ENCODE assay signal across 14 cellular contexts in the genomic region with DNA sequence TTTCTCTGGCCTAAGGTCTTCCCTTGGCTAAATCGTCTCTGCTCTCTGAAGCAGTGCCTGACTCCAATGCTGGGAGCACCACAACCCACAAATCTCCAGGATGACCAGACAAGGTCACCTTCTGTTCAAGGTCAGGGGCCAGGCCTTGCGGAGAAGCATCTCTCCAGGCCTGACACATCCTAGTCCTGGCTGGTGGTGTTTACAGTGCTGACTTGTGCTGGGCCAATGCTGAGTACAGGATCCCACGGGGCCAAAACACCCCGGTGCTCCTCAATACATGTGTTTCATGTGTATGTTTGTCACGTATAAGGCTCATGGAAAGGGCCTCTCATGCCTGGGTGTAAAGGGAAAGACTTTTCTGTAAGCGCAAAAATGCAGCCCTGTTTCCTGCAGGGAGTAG. TPM values are rescaled to one million over a fixed set of nuclear protein-coding genes. Genes with fewer than 3 reads are reported as not detected.
DNase-seq lines count a peak whose midpoint lies in the region; ATAC-seq, FAIRE-seq and TF ChIP-seq lines count a peak whose summit lies in the region.
"Had no signal": no experiment of that assay in that cellular context is flagged by ENCODE, and none has a peak within 500 bp of the region (broad histone marks: within the 10 kb centered on the region; RNA-seq: fewer than 3 reads in every experiment).

No MANE protein-coding gene starts in this region.

- H3F3A ChIP-seq in GM23338 (replicated peaks; ENCODE audit: low read depth): no peaks in the 10 kb centered on the region

- TF ChIP-seq RAD21 in H1 (IDR thresholded peaks at IDR 0.05 in 1 of 2, conservative IDR thresholded peaks at IDR 0.05 in 1 of 2; ENCODE audit: low read depth in 2 of 2, low read length in 2 of 2) (no peak), HepG2 (CRISPR knock-in tag; IDR thresholded peaks at IDR 0.05) (no peak)

- no peaks in the 10 kb centered on the region for H3K23me2 ChIP-seq in H1 (ENCODE audit: low read depth, low read length)

- H3K79me2 ChIP-seq in GM23338 (replicated peaks; ENCODE audit: insufficient read depth): no peaks in the 10 kb centered on the region
- no peaks in the 10 kb centered on the region for H3K79me2 ChIP-seq in H1 (ENCODE audit: control insufficient read depth in 1 of 2, insufficient read depth in 2 of 2, low read length in 2 of 2)
- H3K79me2 ChIP-seq in HepG2 (ENCODE audit: insufficient read depth, low read length): no peaks in the 10 kb centered on the region
- H3K79me2 ChIP-seq in mammary epithelial cell (ENCODE audit: insufficient read depth, low read length): no peaks in the 10 kb centered on the region

- no peak overlapping the region for H2AK5ac ChIP-seq in H1 (ENCODE audit: low read depth, low read length)

- CTCF ChIA-PET in H1 (lab: Charles Lee; ENCODE audit: partially characterized antibody) (interaction anchor here (1.2 to 1.5 kb wide), 2 partner anchors 12 to 20 kb away, joined by 3 to 4 read pairs; no protein-coding TSS in a partner anchor), HepG2 (lab: Yijun Ruan, JAX; ENCODE audit: low intra/inter-chr PET ratio, low total read pairs) (no interaction called here), mammary epithelial cell (lab: Charles Lee; ENCODE audit: low non-redundant PET) (no interaction called here)

- no peak overlapping the region for H3K14ac ChIP-seq in H1 (ENCODE audit: insufficient read length)

- no peak for TF ChIP-seq CTCF in GM23338 (conservative IDR thresholded peaks at IDR 0.05; ENCODE audit: low read depth in 2 of 2)
- TF ChIP-seq CTCF in H1 (IDR thresholded peaks at IDR 0.05; ENCODE audit: control extremely low read depth in 1 of 3, insufficient read depth in 1 of 3, low read depth in 1 of 3, low read length in 3 of 3): no peak
- TF ChIP-seq CTCF in HepG2 (CRISPR knock-in tag; IDR thresholded peaks at IDR 0.05): no peak
- no peak for TF ChIP-seq CTCF in neutrophil (IDR thresholded peaks at IDR 0.05)
- TF ChIP-seq CTCF in mammary epithelial cell (conservative IDR thresholded peaks at IDR 0.05 in 1 of 2, IDR thresholded peaks at IDR 0.05 in 1 of 2; ENCODE audit: extremely low read depth in 1 of 2, insufficient read depth in 1 of 2, low read depth in 1 of 2, low read length in 2 of 2): no peak

- intact Hi-C loops in HepG2 (cut with micrococcal nuclease; ENCODE audit: unreplicated experiment) (no loop called here), mammary epithelial cell (cut with micrococcal nuclease) (no loop called here)

- H2BK15ac ChIP-seq in H1 (ENCODE audit: low read length): no peak overlapping the region

- H3K9ac ChIP-seq in H1 (replicated peaks in 1 of 4; ENCODE audit: extremely low read depth in 1 of 4, low read depth in 3 of 4, low read length in 3 of 4): no peak overlapping the region; a peak in 1 of 7 replicates
- H3K9ac ChIP-seq in HepG2 (ENCODE audit: insufficient read depth, low read depth, low read length): no peak overlapping the region
- H3K9ac ChIP-seq in mammary epithelial cell (ENCODE audit: insufficient read depth, low read length): no peak overlapping the region

- H3K27me3 ChIP-seq in GM23338 (ENCODE audit: insufficient read depth): no peaks in the 10 kb centered on the region
- no peaks in the 10 kb centered on the region for H3K27me3 ChIP-seq in H1 (replicated peaks in 1 of 4; ENCODE audit: control insufficient read depth in 3 of 4, extremely low read depth in 1 of 4, insufficient read depth in 3 of 4, low read length in 3 of 4)
- peaks cover 2 to 3% of the 10 kb centered on the region in 2 experiments; a peak in 2 of 5 replicates for H3K27me3 ChIP-seq in HepG2 (ENCODE audit: control insufficient read depth in 1 of 2, insufficient read depth in 2 of 2, low read length in 2 of 2)
- no peaks in the 10 kb centered on the region for H3K27me3 ChIP-seq in neutrophil
- H3K27me3 ChIP-seq in mammary epithelial cell (ENCODE audit: insufficient read depth, low read length): no peaks in the 10 kb centered on the region

- H3K4me3 Mint-ChIP-seq in GM23338: no peak overlapping the region
- H3K4me3 Mint-ChIP-seq: B cell; CD4-positive, alpha-beta T cell had no signal

- in situ Hi-C loops in HepG2 (cut with HindIII; ENCODE audit: extremely low pct_ligation_motif_present, low pct_unique_long_range_greater_than_20kb) (no loop called here), mammary epithelial cell (cut with MboI; ENCODE audit: low sequenced_read_pairs in 2 of 2) (no loop called here)

- no peak overlapping the region for H2BK12ac ChIP-seq in H1 (ENCODE audit: low read depth, low read length)

- H3K79me1 ChIP-seq in H1 (ENCODE audit: low read depth, low read length): no peaks in the 10 kb centered on the region

- DNase-seq in GM23338 (ENCODE audit: low spot score) (no peak), H1 (ENCODE audit: low read depth in 1 of 2, low spot score in 2 of 2) (no peak), HepG2 (ENCODE audit: low spot score) (no peak), mammary epithelial cell (no peak), NCI-H187 treated with DMSO at 0.1 percent for 48 hours (lab: John Stamatoyannopoulos, UW) (no peak), MV-4-11 (lab: John Stamatoyannopoulos, UW) (no peak)
- DNase-seq: C1 segment of cervical spinal cord; Calu3; CD4-positive, alpha-beta T cell; DMS 273 treated with DMSO at 0.1 percent for 48 hours; H7 had no signal

- TF ChIP-seq POLR2A in H1 (IDR thresholded peaks at IDR 0.05; ENCODE audit: control extremely low read depth in 1 of 2, low read depth in 2 of 2, low read length in 2 of 2): no peak
- no peak for TF ChIP-seq POLR2A in HepG2 (IDR thresholded peaks at IDR 0.05; ENCODE audit: insufficient read depth in 1 of 2, low read depth in 2 of 2, low read length in 2 of 2)

- TF ChIP-seq EP300 in H1 (IDR thresholded peaks at IDR 0.05; ENCODE audit: borderline replicate concordance in 1 of 2, low read depth in 2 of 2, low read length in 2 of 2): no peak
- no peak for TF ChIP-seq EP300 in HepG2 (IDR thresholded peaks at IDR 0.05; ENCODE audit: low read depth in 2 of 2, low read length in 2 of 2)
- no peak for TF ChIP-seq EP300 in HepG2 (CRISPR knock-in tag; IDR thresholded peaks at IDR 0.05; ENCODE audit: borderline replicate concordance)

- no peak overlapping the region for H2BK5ac ChIP-seq in H1 (ENCODE audit: low read depth, low read length)

- H3K27me3 Mint-ChIP-seq in GM23338 (ENCODE audit: insufficient read depth, low read depth, poor library complexity): peaks cover 4% of the 10 kb centered on the region
- H3K27me3 Mint-ChIP-seq: CD4-positive, alpha-beta T cell had no signal

- no peak overlapping the region for H3K27ac ChIP-seq in GM23338 (ENCODE audit: low read depth)
- no peak overlapping the region for H3K27ac ChIP-seq in H1 (ENCODE audit: low read depth, low read length)
- H3K27ac ChIP-seq in HepG2 (ENCODE audit: extremely low read length, insufficient read depth, low read length): no peak overlapping the region
- H3K27ac ChIP-seq in neutrophil: peak overlapping the region; percentile 47
- no peak overlapping the region for H3K27ac ChIP-seq in mammary epithelial cell (ENCODE audit: insufficient read depth, low read depth, low read length)

- H2BK120ac ChIP-seq in H1 (replicated peaks; ENCODE audit: low read depth, low read length): no peak overlapping the region

- no peaks in the 10 kb centered on the region for H3K9me3 ChIP-seq in H1 (ENCODE audit: insufficient read depth in 2 of 2, low read depth in 1 of 2, low read length in 1 of 2)
- no peaks in the 10 kb centered on the region for H3K9me3 ChIP-seq in HepG2 (ENCODE audit: low read length)
- no peaks in the 10 kb centered on the region for H3K9me3 ChIP-seq in neutrophil
- no peaks in the 10 kb centered on the region for H3K9me3 ChIP-seq in mammary epithelial cell (replicated peaks; ENCODE audit: insufficient read depth, low read length)

- no peak overlapping the region for H3K18ac ChIP-seq in H1 (ENCODE audit: extremely low read depth, low read length)

- no peak overlapping the region for H2BK20ac ChIP-seq in H1 (ENCODE audit: low read length)

- H3K23ac ChIP-seq in H1 (ENCODE audit: insufficient read length): no peak overlapping the region

- H4K91ac ChIP-seq in H1 (replicated peaks; ENCODE audit: insufficient read length, low read length): no peak overlapping the region

- H3K4me1 ChIP-seq in GM23338 (ENCODE audit: insufficient read depth) (no peaks in the 10 kb centered on the region), H1 (replicated peaks in 1 of 4; ENCODE audit: control insufficient read depth in 3 of 4, insufficient read depth in 4 of 4, low read length in 3 of 4) (no peaks in the 10 kb centered on the region; a peak in 1 of 7 replicates), HepG2 (ENCODE audit: insufficient read depth, low read length) (peaks cover 8% of the 10 kb centered on the region; the same call in 1 of the 2 replicates), neutrophil (ENCODE audit: control insufficient read depth in 1 of 2, insufficient read depth in 1 of 2, low read depth in 1 of 2, low read length in 1 of 2) (peaks cover 12 to 14% of the 10 kb centered on the region in 2 experiments), mammary epithelial cell (ENCODE audit: insufficient read depth, low read length) (no peaks in the 10 kb centered on the region)

- no peaks in the 10 kb centered on the region for H3K36me3 Mint-ChIP-seq in GM23338 (ENCODE audit: low read depth)

- no peaks in the 10 kb centered on the region for H3K36me3 ChIP-seq in GM23338 (ENCODE audit: insufficient read depth)
- no peaks in the 10 kb centered on the region for H3K36me3 ChIP-seq in H1 (ENCODE audit: control insufficient read depth in 2 of 4, insufficient read depth in 4 of 4, low read length in 3 of 4)
- H3K36me3 ChIP-seq in HepG2 (replicated peaks in 1 of 2; ENCODE audit: control insufficient read depth in 1 of 2, insufficient read depth in 2 of 2, low read length in 2 of 2): no peaks in the 10 kb centered on the region
- no peaks in the 10 kb centered on the region for H3K36me3 ChIP-seq in neutrophil
- no peaks in the 10 kb centered on the region for H3K36me3 ChIP-seq in mammary epithelial cell (ENCODE audit: insufficient read depth, low read length)

- POLR2A ChIA-PET in H1 (lab: Charles Lee; ENCODE audit: partially characterized antibody): no interaction called here
- POLR2A ChIA-PET in HepG2 (lab: Yijun Ruan, JAX): no interaction called here

- no peak overlapping the region for H3K4me3 ChIP-seq in GM23338
- H3K4me3 ChIP-seq in H1 (ENCODE audit: extremely low read depth in 1 of 4, insufficient read depth in 2 of 4, low read depth in 3 of 4, low read length in 4 of 4): no peak overlapping the region
- no peak overlapping the region for H3K4me3 ChIP-seq in HepG2 (replicated peaks in 1 of 3; ENCODE audit: insufficient read depth in 1 of 3, low read depth in 2 of 3, low read length in 3 of 3)
- H3K4me3 ChIP-seq in neutrophil (ENCODE audit: low read depth in 1 of 2, low read length in 1 of 2): no peak overlapping the region
- no peak overlapping the region for H3K4me3 ChIP-seq in mammary epithelial cell (replicated peaks in 1 of 3; ENCODE audit: insufficient read depth in 1 of 3, low read depth in 2 of 3, low read length in 3 of 3)

- dilution Hi-C loops in mammary epithelial cell (cut with HindIII; ENCODE audit: low sequenced_read_pairs): no loop called here

- no peak overlapping the region for H3K4ac ChIP-seq in H1 (replicated peaks; ENCODE audit: insufficient read length, low read depth, low read length)

- no peaks in the 10 kb centered on the region for H3K4me1 Mint-ChIP-seq in GM23338
- H3K4me1 Mint-ChIP-seq: B cell had no signal

- H3K27ac Mint-ChIP-seq in GM23338: no peak overlapping the region
- H3K27ac Mint-ChIP-seq: B cell; CD4-positive, alpha-beta T cell had no signal

- no peak overlapping the region for H3K56ac ChIP-seq in H1 (replicated peaks; ENCODE audit: insufficient read length, low read depth, low read length)

- no TSS peak for BruUV-seq in HepG2 (replicated peaks; lab: Mats Ljungman, UMichigan)
- BruUV-seq in mammary epithelial cell (replicated peaks; lab: Mats Ljungman, UMichigan): no TSS peak

- no peaks in the 10 kb centered on the region for H4K20me1 ChIP-seq in GM23338 (replicated peaks; ENCODE audit: insufficient read depth)
- H4K20me1 ChIP-seq in H1 (replicated peaks in 1 of 2; ENCODE audit: control insufficient read depth in 1 of 2, insufficient read depth in 2 of 2, low read length in 2 of 2): peaks cover 0 to 2% of the 10 kb centered on the region in 2 experiments
- H4K20me1 ChIP-seq in HepG2 (ENCODE audit: insufficient read depth, low read length): no peaks in the 10 kb centered on the region
- H4K20me1 ChIP-seq in mammary epithelial cell (ENCODE audit: insufficient read depth, low read length): no peaks in the 10 kb centered on the region

- H2AFZ ChIP-seq in GM23338 (peak overlapping the region; percentile 83), H1 (ENCODE audit: low read length) (peak overlapping the region; percentile 13; the same call in 1 of the 2 replicates), HepG2 (ENCODE audit: low read length) (no peak overlapping the region), mammary epithelial cell (ENCODE audit: low read depth, low read length) (no peak overlapping the region)

- FAIRE-seq in H1 (lab: Jason Lieb, UNC) (no peak), HepG2 (lab: Jason Lieb, UNC) (no peak)

- no peak overlapping the region for H4K5ac ChIP-seq in H1 (ENCODE audit: insufficient read length, low read depth, low read length)

- no peak overlapping the region for H4K8ac ChIP-seq in H1 (ENCODE audit: extremely low read depth, insufficient read depth, low read length)

- peak; percentile 47 for ATAC-seq in GM23338
- ATAC-seq in HepG2: peak; percentile 53
- ATAC-seq in HG03097 (IDR thresholded peaks at IDR 0.05; ENCODE audit: low FRiP score, unreplicated experiment): no peak

- no peaks in the 10 kb centered on the region for H3K9me2 ChIP-seq in GM23338 (ENCODE audit: insufficient read depth)

- 87% methylated on average over 6 of the region's 6 CpGs; no CpG with 5 or more reads in 1 of the 2 experiments for WGBS in H1 (ENCODE audit: extremely low coverage in 1 of 2, insufficient coverage in 1 of 2, insufficient read length in 1 of 2, insufficient replicate concordance in 2 of 2, low coverage in 1 of 2, low lambda C conversion rate in 2 of 2, missing lambda C conversion rate in 1 of 2), 2 experiments
- 19% methylated on average over 6 of the region's 6 CpGs for WGBS in HepG2 (ENCODE audit: low lambda C conversion rate)
- 100% methylated on average over 5 of the region's 6 CpGs for WGBS in mammary epithelial cell (ENCODE audit: low coverage, missing lambda C conversion rate)

- no peaks in the 10 kb centered on the region for H3K9me3 Mint-ChIP-seq in GM23338
- H3K9me3 Mint-ChIP-seq: CD4-positive, alpha-beta T cell had no signal

- no peak overlapping the region for H3K4me2 ChIP-seq in GM23338
- no peak overlapping the region for H3K4me2 ChIP-seq in H1 (ENCODE audit: insufficient read depth in 1 of 2, low read depth in 2 of 2, low read length in 2 of 2)
- no peak overlapping the region for H3K4me2 ChIP-seq in HepG2 (ENCODE audit: low read depth, low read length)
- H3K4me2 ChIP-seq in mammary epithelial cell (ENCODE audit: insufficient read depth, low read depth, low read length): no peak overlapping the region

RNA-seq across cellular contexts. Expression of gene ZRANB1, which starts 51.7 kb away (rescaled TPM):
- 26.7 and 27.8 TPM in 2 replicates for total RNA-seq in GM23338 (2014; rRNA removed; shearing (Covaris generic))
- polyA plus RNA-seq in GM23338 (2016; fragmentation: Nextera tagmentation; extraction: Ambion mirVana) (2.6 and 4.2 TPM in 2 replicates), H1 (2011; rRNA removed) (3.9 and 6.1 TPM in 2 replicates), HepG2 (2011; rRNA removed) (9.6 and 10.3 TPM in 2 replicates), mammary epithelial cell (5.6 TPM)
- total RNA-seq in H1 (2021; fragmentation: NEBNext Ultra II Directional; extraction: Animal tissue kit (Norgen Biotek cat#: 25700)): 17.7 and 19.9 TPM in 2 replicates
- 8.0 TPM for polyA plus RNA-seq in H1 (2011; cell fraction: cytosol; rRNA removed)
- polyA plus RNA-seq in H1 (2011; cell fraction: nucleus; rRNA removed): 4.1 TPM
- 6.9 to 9.3 TPM (median 8.6 TPM) in 4 replicates for polyA plus RNA-seq in H1 (2012, experiment 1 of 2)
- polyA plus RNA-seq in H1 (2012, experiment 2 of 2): 0.45 TPM
- 9.5 TPM for polyA plus RNA-seq in H1 (2013, experiment 1 of 2)
- 9.7 TPM for polyA plus RNA-seq in H1 (2013, experiment 2 of 2)
- 23.8 and 27.1 TPM in 2 replicates for polyA minus RNA-seq in H1 (2011; rRNA and poly(A)+ RNA removed)
- polyA minus RNA-seq in H1 (2011; cell fraction: cytosol; rRNA and poly(A)+ RNA removed): 12.5 TPM
- 30.8 TPM for polyA minus RNA-seq in H1 (2011; cell fraction: nucleus; rRNA and poly(A)+ RNA removed)
- total RNA-seq in HepG2 (2016; rRNA removed; fragmentation: Illumina TruSeq; extraction: Trizol) (19.6 and 20.7 TPM in 2 replicates), mammary epithelial cell (10 to 100 TPM; 14.0 to 19.3 TPM)
- 38.1 and 44.9 TPM in 2 replicates for total RNA-seq in HepG2 (2016; cell fraction: cytosol; rRNA removed; fragmentation: Illumina TruSeq; extraction: Trizol; ENCODE audit: low read depth)
- 19.4 and 21.1 TPM in 2 replicates for total RNA-seq in HepG2 (2016; cell fraction: insoluble cytoplasmic fraction; rRNA removed; fragmentation: Illumina TruSeq; extraction: Trizol)
- total RNA-seq in HepG2 (2016; cell fraction: membrane; rRNA removed; fragmentation: Illumina TruSeq; extraction: Trizol): 26.2 and 28.8 TPM in 2 replicates
- total RNA-seq in HepG2 (2016; cell fraction: nucleus; rRNA removed; fragmentation: Illumina TruSeq; extraction: Trizol): 22.1 and 22.3 TPM in 2 replicates
- 5.2 and 8.8 TPM in 2 replicates for polyA plus RNA-seq in HepG2 (2011; cell fraction: cytosol; rRNA removed)
- polyA plus RNA-seq in HepG2 (2011; cell fraction: nucleus; rRNA removed): 4.3 and 5.7 TPM in 2 replicates
- polyA plus RNA-seq in HepG2 (2012): 13.8 and 15.9 TPM in 2 replicates
- polyA plus RNA-seq in HepG2 (2016; cell fraction: cytosol; fragmentation: Illumina TruSeq; extraction: Trizol; ENCODE audit: low read depth): 2.2 and 2.6 TPM in 2 replicates
- polyA plus RNA-seq in HepG2 (2016; cell fraction: insoluble cytoplasmic fraction; fragmentation: Illumina TruSeq; extraction: Trizol; ENCODE audit: low read depth): 15.8 and 16.5 TPM in 2 replicates
- 7.6 and 8.4 TPM in 2 replicates for polyA plus RNA-seq in HepG2 (2016; cell fraction: membrane; fragmentation: Illumina TruSeq; extraction: Trizol; ENCODE audit: low read depth)
- polyA plus RNA-seq in HepG2 (2016; cell fraction: nucleus; fragmentation: Illumina TruSeq; extraction: Trizol; ENCODE audit: insufficient read depth, low read depth): 18.8 and 21.5 TPM in 2 replicates
- polyA minus RNA-seq in HepG2 (2011; rRNA and poly(A)+ RNA removed; ENCODE audit: low replicate concordance): 14.9 and 19.7 TPM in 2 replicates
- polyA minus RNA-seq in HepG2 (2011; cell fraction: cytosol; rRNA and poly(A)+ RNA removed): 15.5 and 21.6 TPM in 2 replicates
- polyA minus RNA-seq in HepG2 (2011; cell fraction: nucleus; rRNA and poly(A)+ RNA removed): 30.3 and 31.8 TPM in 2 replicates
- polyA minus RNA-seq in mammary epithelial cell: 9.1 TPM

Comparison
In these comparisons a context has a peak if more than half of its experiments do, and no peak if none do; other contexts are left out.
1. H2AFZ ChIP-seq: peak in GM23338 (single experiment) and H1 (single experiment); none in HepG2 (single experiment) and mammary epithelial cell (single experiment).